9 cellular contexts compared by ENCODE assay signal in the genomic region with DNA sequence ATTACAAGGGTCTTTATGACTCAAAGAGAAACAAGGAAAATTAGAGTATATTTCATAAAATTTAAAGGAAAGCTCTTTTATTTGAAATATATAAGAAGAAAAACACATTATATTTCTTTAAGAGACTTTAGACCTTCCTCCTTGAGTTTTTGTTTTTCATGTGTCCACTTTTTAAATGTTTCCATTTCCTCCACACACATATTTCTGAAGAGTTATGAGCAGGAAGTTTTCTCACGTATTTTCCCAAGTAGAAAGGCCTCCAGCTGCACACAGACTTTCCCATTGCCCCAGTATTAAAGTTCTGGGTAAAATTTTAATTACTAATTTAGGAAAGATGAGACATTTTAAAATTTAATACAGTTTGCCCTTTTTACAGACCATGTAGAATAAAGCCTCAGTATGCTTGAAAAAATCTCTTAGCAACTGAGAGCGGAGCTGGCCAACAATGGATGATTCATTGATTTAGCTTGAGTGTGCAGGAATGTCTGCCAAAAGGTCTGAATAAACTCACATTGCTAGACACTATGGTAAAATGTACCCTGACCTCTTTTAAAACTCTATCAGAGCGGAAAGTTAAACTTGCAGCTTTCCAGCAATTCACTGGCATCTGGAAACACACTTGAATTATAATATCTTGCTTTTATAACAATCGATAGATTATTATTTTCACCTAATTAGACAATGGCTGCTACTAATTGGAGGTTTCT.
DNase-seq lines count a peak whose midpoint lies in the region; ATAC-seq and TF ChIP-seq lines count a peak whose summit lies in the region.
"Had no signal": no experiment of that assay in that cellular context is flagged by ENCODE, and none has a peak within 500 bp of the region (broad histone marks: within the 10 kb centered on the region; RNA-seq: fewer than 3 reads in every experiment).

No MANE protein-coding gene starts in this region.

- H3K9me3 Mint-ChIP-seq in nephron, result no peaks in the 10 kb centered on the region
- H3K9me3 Mint-ChIP-seq: dendritic cell treated with granulocyte-macrophage colony-stimulating factor and Interleukin-4, amounts not matched to agents 40 ng/mL and 50 ng/mL, for 4 days had no signal

- in situ Hi-C loops in ACHN (cut with HindIII; ENCODE audit: low pct_ligation_motif_present, low pct_unique_long_range_greater_than_20kb, low sequenced_read_pairs), result no loop called here

- peak overlapping the region; percentile 5 to 58 (median 8) for H3K4me3 Mint-ChIP-seq in nephron
- H3K4me3 Mint-ChIP-seq: dendritic cell treated with granulocyte-macrophage colony-stimulating factor and Interleukin-4, amounts not matched to agents 40 ng/mL and 50 ng/mL, for 4 days had no signal

- no peaks in the 10 kb centered on the region for H3K27me3 Mint-ChIP-seq in nephron (ENCODE audit: low read depth)
- H3K27me3 Mint-ChIP-seq: dendritic cell treated with granulocyte-macrophage colony-stimulating factor and Interleukin-4, amounts not matched to agents 40 ng/mL and 50 ng/mL, for 4 days had no signal

- H3K4me3 ChIP-seq in fibroblast of mammary gland (ENCODE audit: control insufficient read depth, low read depth, low read length), result no peak overlapping the region

- DNase-seq in ACHN (peak; percentile 88), RKO (ENCODE audit: low spot score) (peak; percentile 74), fibroblast of mammary gland (ENCODE audit: low read depth) (peak; percentile 94), DMS114 treated with DMSO at 0.1 percent for 48 hours (lab: John Stamatoyannopoulos, UW; ENCODE audit: unreplicated experiment) (no peak), NCI-H1105 (lab: John Stamatoyannopoulos, UW) (no peak), DMS 273 (lab: John Stamatoyannopoulos, UW; ENCODE audit: unreplicated experiment) (no peak)

- no peak for ATAC-seq in GM21717 (IDR thresholded peaks at IDR 0.05; ENCODE audit: unreplicated experiment)

- peak overlapping the region; percentile 98 to 99 (median 98) for H3K27ac Mint-ChIP-seq in nephron
- H3K27ac Mint-ChIP-seq: dendritic cell treated with granulocyte-macrophage colony-stimulating factor and Interleukin-4, amounts not matched to agents 40 ng/mL and 50 ng/mL, for 4 days had no signal

- H3K36me3 Mint-ChIP-seq in nephron (ENCODE audit: low read depth), result no peaks in the 10 kb centered on the region

- peaks cover 43% of the 10 kb centered on the region for H3K4me1 Mint-ChIP-seq in nephron

- TF ChIP-seq CTCF in fibroblast of mammary gland (conservative IDR thresholded peaks at IDR 0.05; ENCODE audit: control insufficient read depth, insufficient read depth, low read depth, low read length) (no peak), nephron (IDR thresholded peaks at IDR 0.05; ENCODE audit: unreplicated experiment in 3 of 3) (no peak)

Comparison
In these comparisons a context has a peak if more than half of its experiments do, and no peak if none do; other contexts are left out.
1. DNase-seq: peak in ACHN (single experiment), RKO (single experiment) and fibroblast of mammary gland (single experiment); none in DMS114 treated with DMSO at 0.1 percent for 48 hours (single experiment), NCI-H1105 (single experiment) and DMS 273 (single experiment).